11 cellular contexts compared by ENCODE assay signal in genomic region chr5:154829589-154830218, GRCh38. TPM values are rescaled to one million over a fixed set of nuclear protein-coding genes. Genes with fewer than 3 reads are reported as not detected.
A peak's percentile ranks its signal among the peaks of the same experiment; 100 is the strongest.
DNase-seq lines count a peak whose midpoint lies in the region; ATAC-seq and TF ChIP-seq lines count a peak whose summit lies in the region.
"Had no signal": no experiment of that assay in that cellular context is flagged by ENCODE, and none has a peak within 500 bp of the region (broad histone marks: within the 10 kb centered on the region; RNA-seq: fewer than 3 reads in every experiment).

No MANE protein-coding gene starts in this region.

- H3K36me3 ChIP-seq in GM23248 (ENCODE audit: low read depth) (peaks cover 9% of the 10 kb centered on the region; the same call in 1 of the 2 replicates), Caco-2 (ENCODE audit: control insufficient read depth, insufficient read depth, low read length) (no peaks in the 10 kb centered on the region)

- H3K36me3 Mint-ChIP-seq in Caco-2 (ENCODE audit: insufficient read depth, unreplicated experiment) = peaks cover 34% of the 10 kb centered on the region
- H3K36me3 Mint-ChIP-seq: natural killer cell had no signal

- H3K4me3 ChIP-seq in GM23248 (no peak overlapping the region), astrocyte of the spinal cord (ENCODE audit: low read depth, low read length) (no peak overlapping the region), Caco-2 (ENCODE audit: low read depth, low read length) (no peak overlapping the region)

- H3K27me3 ChIP-seq in GM23248 (replicated peaks; ENCODE audit: insufficient read depth) (no peaks in the 10 kb centered on the region), Caco-2 (replicated peaks; ENCODE audit: control insufficient read depth, insufficient read depth, low read length) (no peaks in the 10 kb centered on the region)

- peaks cover 4% of the 10 kb centered on the region for H3K4me1 Mint-ChIP-seq in Caco-2 (ENCODE audit: low read depth, unreplicated experiment)

- CTCF ChIA-PET in Caco-2 (lab: Charles Lee) = interaction anchor here (0.6 to 1.4 kb wide), 2 partner anchors 39 to 126 kb away, joined by 3 to 4 read pairs; no protein-coding TSS in a partner anchor

- no peak overlapping the region for H3K27ac ChIP-seq in GM23248

- DNase-seq in GM23248 (peak; percentile 43), SHP77 treated with DMSO at 0.1 percent for 48 hours (lab: John Stamatoyannopoulos, UW) (peak; percentile 72), astrocyte of the spinal cord (ENCODE audit: low read depth, low spot score) (peak; percentile 24), renal cortical epithelial cell (ENCODE audit: low read depth) (peak; percentile 64), G401 (ENCODE audit: low spot score) (no peak), Caco-2 (no peak), NCI-H1436 (lab: John Stamatoyannopoulos, UW) (no peak)
- DNase-seq: activated B cell treated with CpG ODN at 0.5 μM for 24 hours, natural killer cell, NCI-H1092 had no signal

- H3K9me3 ChIP-seq in GM23248 (ENCODE audit: low read depth) (no peaks in the 10 kb centered on the region), Caco-2 (no peaks in the 10 kb centered on the region)

- H3K4me1 ChIP-seq in GM23248 (ENCODE audit: insufficient read depth) (peaks cover 7% of the 10 kb centered on the region), Caco-2 (0 out of 2 replicates have a peak, but pooled peaks cover under 1% of the 10 kb centered on the region)

- no peaks in the 10 kb centered on the region for H3F3A ChIP-seq in GM23248 (ENCODE audit: insufficient read depth)

- WGBS in GM23248 (ENCODE audit: low coverage in 1 of 2, low lambda C conversion rate in 2 of 2, missing lambda C conversion rate in 2 of 2), 2 experiments = 67 to 68% methylated on average over 4 of the region's 4 CpGs

- no peak overlapping the region for H3K9ac ChIP-seq in GM23248

- no peaks in the 10 kb centered on the region for H3K79me2 ChIP-seq in GM23248 (ENCODE audit: insufficient read depth)

- no peak overlapping the region for H2AFZ ChIP-seq in GM23248

- H3K4me2 ChIP-seq in GM23248 (ENCODE audit: unreplicated experiment) = no peak overlapping the region

- BruUV-seq in Caco-2 (replicated peaks; lab: Mats Ljungman, UMichigan) = no TSS peak

- POLR2A ChIA-PET in Caco-2 (lab: Charles Lee) = no interaction called here

- no peak overlapping the region for H3K4me3 Mint-ChIP-seq in Caco-2 (ENCODE audit: unreplicated experiment)
- H3K4me3 Mint-ChIP-seq: activated B cell treated with CpG ODN at 0.5 μM for 24 hours, natural killer cell had no signal

- H3K27ac Mint-ChIP-seq in Caco-2 (ENCODE audit: unreplicated experiment) = no peak overlapping the region
- H3K27ac Mint-ChIP-seq: activated B cell treated with CpG ODN at 0.5 μM for 24 hours had no signal

- in situ Hi-C loops in GM23248 (cut with MboI) = no loop called here
- in situ Hi-C loops in astrocyte of the spinal cord (cut with HindIII; ENCODE audit: low sequenced_read_pairs) = no loop called here
- in situ Hi-C loops in G401 (cut with HindIII; ENCODE audit: low sequenced_read_pairs) = no loop called here

- no peaks in the 10 kb centered on the region for H3K9me3 Mint-ChIP-seq in Caco-2 (ENCODE audit: unreplicated experiment)
- H3K9me3 Mint-ChIP-seq: activated B cell treated with CpG ODN at 0.5 μM for 24 hours, natural killer cell had no signal

- H3K27me3 Mint-ChIP-seq in Caco-2 (ENCODE audit: insufficient read depth, unreplicated experiment) = no peaks in the 10 kb centered on the region
- H3K27me3 Mint-ChIP-seq: activated B cell treated with CpG ODN at 0.5 μM for 24 hours had no signal

- ATAC-seq in GM21737 (IDR thresholded peaks at IDR 0.05; ENCODE audit: unreplicated experiment) = no peak

- H4K20me1 ChIP-seq in GM23248 (ENCODE audit: insufficient read depth) = no peaks in the 10 kb centered on the region

- TF ChIP-seq CTCF in astrocyte of the spinal cord (IDR thresholded peaks at IDR 0.05; ENCODE audit: low read depth, low read length) (no peak), Caco-2 (IDR thresholded peaks at IDR 0.05; ENCODE audit: insufficient read depth in 1 of 2, low read depth in 1 of 2, low read length in 1 of 2, severe bottlenecking in 1 of 2, unreplicated experiment in 1 of 2) (no peak)

- intact Hi-C loops in Caco-2 (cut with micrococcal nuclease; ENCODE audit: unreplicated experiment) = no loop called here

- H3K9me2 ChIP-seq in GM23248 (ENCODE audit: insufficient read depth) = no peaks in the 10 kb centered on the region

RNA-seq across cellular contexts. Expression of gene FAXDC2, which starts 20.7 kb away (rescaled TPM):
- total RNA-seq in GM23248 (2014; rRNA removed; shearing (Covaris generic)) = 10.3 and 12.8 TPM in 2 replicates
- 5.4 and 6.7 TPM in 2 replicates for polyA plus RNA-seq in GM23248 (2016; fragmentation: Nextera tagmentation; extraction: Ambion mirVana)
- total RNA-seq in renal cortical epithelial cell (4.2 TPM in 1 of 2 replicates, not detected in the other), Caco-2 (2022) (0.95 and 1.6 TPM in 2 replicates)
- total RNA-seq in G401 (2014; rRNA removed; shearing (Covaris generic)) = 7.9 and 10.3 TPM in 2 replicates
- total RNA-seq: activated B cell treated with CpG ODN at 0.5 μM for 24 hours had no signal

RNA-seq across cellular contexts. Expression of gene CNOT8, which starts 28.7 kb away (rescaled TPM):
- total RNA-seq in GM23248 (2014; rRNA removed; shearing (Covaris generic)) = 73.6 and 91.8 TPM in 2 replicates
- polyA plus RNA-seq in GM23248 (2016; fragmentation: Nextera tagmentation; extraction: Ambion mirVana) = 67.0 and 69.2 TPM in 2 replicates
- total RNA-seq in renal cortical epithelial cell (87.3 and 105 TPM in 2 replicates), Caco-2 (2022) (38.1 and 41.2 TPM in 2 replicates)
- total RNA-seq in G401 (2014; rRNA removed; shearing (Covaris generic)) = 63.0 and 69.6 TPM in 2 replicates

Comparison
In these comparisons a context has a peak if more than half of its experiments do, and no peak if none do; other contexts are left out.
1. DNase-seq: peak in GM23248 (single experiment), SHP77 treated with DMSO at 0.1 percent for 48 hours (single experiment), astrocyte of the spinal cord (single experiment) and renal cortical epithelial cell (single experiment); none in G401 (single experiment), Caco-2 (0 of 2) and NCI-H1436 (single experiment).